8 cellular contexts compared by ENCODE assay signal in the genomic region with DNA sequence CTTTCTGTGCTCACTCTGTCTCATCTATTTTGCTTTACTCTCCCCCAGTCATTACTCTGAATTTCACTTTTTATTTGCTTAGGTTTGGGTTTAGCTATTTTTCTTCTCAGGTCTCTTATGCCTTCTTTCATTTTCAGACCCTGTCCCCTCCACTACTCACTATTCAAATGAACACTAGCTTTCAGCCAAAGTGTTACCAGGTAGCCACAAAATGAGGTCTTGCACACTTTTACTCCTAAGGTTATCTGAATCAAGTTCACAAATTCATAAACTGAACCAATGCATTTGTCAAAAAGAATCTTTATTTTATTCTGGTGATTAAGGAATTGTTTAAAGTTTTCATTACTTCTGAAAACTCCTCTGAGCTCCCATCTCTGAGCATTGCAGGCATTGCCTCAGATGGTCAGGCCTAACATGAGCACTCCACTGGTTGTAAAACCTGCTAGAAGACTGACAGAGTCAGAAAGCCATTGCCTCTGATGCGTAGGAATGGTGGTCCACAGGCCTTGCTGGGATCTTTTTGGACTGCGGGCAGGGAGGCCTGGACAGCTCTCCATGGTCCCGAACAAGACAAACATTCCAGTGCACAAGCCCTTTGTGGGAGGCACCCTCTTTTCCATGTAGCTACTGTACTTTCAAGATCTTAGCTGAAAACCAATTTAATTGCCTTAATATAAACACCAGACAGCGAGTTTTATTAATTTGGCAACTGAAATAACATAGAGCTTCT. TPM values are rescaled to one million over a fixed set of nuclear protein-coding genes. Genes with fewer than 3 reads are reported as not detected.
DNase-seq lines count a peak whose midpoint lies in the region; ATAC-seq and TF ChIP-seq lines count a peak whose summit lies in the region.

No MANE protein-coding gene starts in this region.

- H3K27me3 ChIP-seq in ovary = no peaks in the 10 kb centered on the region
- no peaks in the 10 kb centered on the region for H3K27me3 ChIP-seq in foreskin keratinocyte

- no peak for TF ChIP-seq EP300 in ovary (IDR thresholded peaks at IDR 0.05)

- ATAC-seq in GM19023 (IDR thresholded peaks at IDR 0.05; ENCODE audit: unreplicated experiment) (peak; percentile 92), HG02763 (IDR thresholded peaks at IDR 0.05; ENCODE audit: unreplicated experiment) (peak; percentile 90), sciatic nerve (peak; percentile 61), foreskin keratinocyte (no peak)

- no peak overlapping the region for H3K4me3 Mint-ChIP-seq in activated CD4-positive, alpha-beta memory T cell treated with anti-CD3 and anti-CD28 coated beads, Interleukin-2, amount 10 ng/mL, durations not matched to agents 7 days and 5 days

- intact Hi-C loops in sciatic nerve (cut with DNase I) (loop anchor here (1.0 kb wide), 1 partner anchor 41 kb away; no protein-coding TSS in a partner anchor), ovary (cut with DNase I) (no loop called here)

- H3K4me1 ChIP-seq in ovary (ENCODE audit: insufficient read depth) = peaks cover 10% of the 10 kb centered on the region
- peaks cover 23% of the 10 kb centered on the region for H3K4me1 ChIP-seq in foreskin keratinocyte

- CTCF ChIA-PET in activated CD4-positive, alpha-beta memory T cell treated with anti-CD3 and anti-CD28 coated beads, Interleukin-2, amount 10 ng/mL, durations not matched to agents 7 days and 5 days (lab: Charles Lee) = interaction anchor here (1.1 to 2.6 kb wide), 8 partner anchors 8 to 115 kb away, joined by 3 to 12 read pairs (median 5); no protein-coding TSS in a partner anchor

- H3K36me3 ChIP-seq in ovary = no peaks in the 10 kb centered on the region

- TF ChIP-seq CTCF in ovary (IDR thresholded peaks at IDR 0.05) (no peak), foreskin keratinocyte (conservative IDR thresholded peaks at IDR 0.05) (no peak)

- H3K9me3 ChIP-seq in ovary = no peaks in the 10 kb centered on the region

- DNase-seq in activated CD4-positive, alpha-beta memory T cell treated with anti-CD3 and anti-CD28 coated beads, Interleukin-2, amount 10 ng/mL, durations not matched to agents 7 days and 5 days = no peak
- DNase-seq in sciatic nerve (ENCODE audit: low spot score) (no peak), GF-D8 (lab: John Stamatoyannopoulos, UW) (no peak), ovary (no peak), NCI-H524 treated with DMSO at 0.1 percent for 48 hours (lab: John Stamatoyannopoulos, UW) (no peak), foreskin keratinocyte (no peak)

- H3K27me3 Mint-ChIP-seq in activated CD4-positive, alpha-beta memory T cell treated with anti-CD3 and anti-CD28 coated beads, Interleukin-2, amount 10 ng/mL, durations not matched to agents 7 days and 5 days = no peaks in the 10 kb centered on the region

- no peaks in the 10 kb centered on the region for H3K9me3 Mint-ChIP-seq in activated CD4-positive, alpha-beta memory T cell treated with anti-CD3 and anti-CD28 coated beads, Interleukin-2, amount 10 ng/mL, durations not matched to agents 7 days and 5 days

- H3K4me1 Mint-ChIP-seq in activated CD4-positive, alpha-beta memory T cell treated with anti-CD3 and anti-CD28 coated beads, Interleukin-2, amount 10 ng/mL, durations not matched to agents 7 days and 5 days = peaks cover 49% of the 10 kb centered on the region

- TF ChIP-seq POLR2A in ovary (IDR thresholded peaks at IDR 0.05) = no peak

- POLR2A ChIA-PET in activated CD4-positive, alpha-beta memory T cell treated with anti-CD3 and anti-CD28 coated beads, Interleukin-2, amount 10 ng/mL, durations not matched to agents 7 days and 5 days (lab: Charles Lee) = interaction anchor here (0.8 to 3.5 kb wide), 18 partner anchors 9 to 102 kb away, joined by 3 to 20 read pairs (median 8); no protein-coding TSS in a partner anchor

- H3K27ac Mint-ChIP-seq in activated CD4-positive, alpha-beta memory T cell treated with anti-CD3 and anti-CD28 coated beads, Interleukin-2, amount 10 ng/mL, durations not matched to agents 7 days and 5 days = peak overlapping the region; percentile 58

- peaks cover 20% of the 10 kb centered on the region for H3K36me3 Mint-ChIP-seq in activated CD4-positive, alpha-beta memory T cell treated with anti-CD3 and anti-CD28 coated beads, Interleukin-2, amount 10 ng/mL, durations not matched to agents 7 days and 5 days (ENCODE audit: low read depth)

- H3K4me3 ChIP-seq in ovary = no peak overlapping the region

- 31 to 59% (median 43%) methylated on average over 4 of the region's 4 CpGs for WGBS in ovary, 3 donors

- H3K27ac ChIP-seq in ovary (no peak overlapping the region), foreskin keratinocyte (no peak overlapping the region)

RNA-seq across cellular contexts. Expression of gene FYN, which starts 48.5 kb away (rescaled TPM):
- total RNA-seq in activated CD4-positive, alpha-beta memory T cell treated with anti-CD3 and anti-CD28 coated beads, Interleukin-2, amount 10 ng/mL, durations not matched to agents 7 days and 5 days = 100 to 1,000 TPM; 201 to 208 TPM
- total RNA-seq in sciatic nerve (173 TPM), ovary (100 to 1,000 TPM in 1 of 7 donors, 10 to 100 TPM in 6; 54.8 to 116 (median 72.7) TPM), foreskin keratinocyte (46.4 and 61.1 TPM in 2 replicates)
- polyA plus RNA-seq in ovary (10 to 100 TPM; 37.2 to 94.3 TPM), foreskin keratinocyte (37.8 and 42.4 TPM in 2 replicates)
